In the genomic region with DNA sequence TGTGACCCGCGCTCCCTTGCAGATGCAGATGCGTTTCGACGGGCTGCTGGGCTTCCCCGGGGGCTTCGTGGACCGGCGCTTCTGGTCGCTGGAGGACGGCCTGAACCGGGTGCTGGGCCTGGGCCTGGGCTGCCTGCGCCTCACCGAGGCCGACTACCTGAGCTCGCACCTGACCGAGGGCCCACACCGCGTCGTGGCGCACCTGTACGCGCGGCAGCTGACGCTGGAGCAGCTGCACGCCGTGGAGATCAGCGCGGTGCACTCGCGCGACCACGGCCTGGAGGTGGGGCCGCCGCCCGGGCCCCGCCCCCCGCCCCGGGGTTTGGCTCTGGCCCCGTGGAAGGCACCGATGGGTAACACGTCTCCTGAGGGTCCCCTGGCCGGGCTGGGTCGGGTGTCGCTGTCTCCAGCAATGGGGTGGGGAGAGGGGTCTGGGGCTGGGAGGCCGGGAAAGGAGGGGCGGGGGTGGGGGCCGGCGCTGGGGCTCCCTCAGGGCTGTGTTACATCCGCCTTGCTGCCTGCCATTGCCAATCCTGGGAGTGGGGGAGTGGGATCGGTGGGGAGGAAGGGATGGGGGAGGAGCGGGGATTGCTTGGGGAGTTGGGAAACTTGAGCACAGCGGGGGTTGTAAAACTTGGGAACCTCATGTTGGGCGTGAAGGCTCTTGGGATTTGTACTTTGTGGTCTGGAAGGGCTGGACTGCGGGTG, we compare ENCODE assay signal across 8 cellular contexts. TPM values are rescaled to one million over a fixed set of nuclear protein-coding genes. Genes with fewer than 3 reads are reported as not detected.
DNase-seq lines count a peak whose midpoint lies in the region; ATAC-seq and TF ChIP-seq lines count a peak whose summit lies in the region.

No MANE protein-coding gene starts in this region.

- intact Hi-C loops in MCF 10A (cut with micrococcal nuclease): loop anchor here (5.0 kb wide), 1 partner anchor 263 kb away; a partner anchor contains a TSS

- H3K9ac ChIP-seq in ES-I3 (ENCODE audit: low read depth, low read length) (peak overlapping the region; percentile 67), iPS-20b (ENCODE audit: low read depth, low read length) (peak overlapping the region; percentile 79; the same call in 1 of the 2 replicates)

- no peaks in the 10 kb centered on the region for H3K27me3 Mint-ChIP-seq in MCF 10A (ENCODE audit: insufficient read depth, unreplicated experiment)

- peak; percentile 12 for ATAC-seq in HG02678 (IDR thresholded peaks at IDR 0.05; ENCODE audit: unreplicated experiment)

- peaks cover 64% of the 10 kb centered on the region for H3K36me3 Mint-ChIP-seq in MCF 10A (ENCODE audit: insufficient read depth, unreplicated experiment)

- TF ChIP-seq CTCF in MCF 10A (IDR thresholded peaks at IDR 0.05; ENCODE audit: unreplicated experiment): no peak

- no peaks in the 10 kb centered on the region; the same call in 1 of the 2 replicates for H3K4me1 ChIP-seq in ES-I3 (ENCODE audit: insufficient read depth, low read length)
- H3K4me1 ChIP-seq in iPS-20b (ENCODE audit: insufficient read depth, low read length): no peaks in the 10 kb centered on the region

- peak overlapping the region; percentile 75 for H3K4me3 Mint-ChIP-seq in MCF 10A (ENCODE audit: unreplicated experiment)

- H3K4me1 Mint-ChIP-seq in MCF 10A (ENCODE audit: insufficient read depth, unreplicated experiment): peaks cover 5% of the 10 kb centered on the region

- peaks cover 4% of the 10 kb centered on the region; the same call in 1 of the 2 replicates for H3K36me3 ChIP-seq in ES-I3 (ENCODE audit: insufficient read depth, low read length)
- H3K36me3 ChIP-seq in iPS-20b (ENCODE audit: insufficient read depth, low read depth, low read length): peaks cover 38% of the 10 kb centered on the region

- H3K9me3 Mint-ChIP-seq in MCF 10A (ENCODE audit: unreplicated experiment): no peaks in the 10 kb centered on the region

- H3K27ac Mint-ChIP-seq in MCF 10A (ENCODE audit: low read depth, unreplicated experiment): peak overlapping the region; percentile 66

- CTCF ChIA-PET in MCF 10A (lab: Yijun Ruan, JAX): interaction anchor here (0.6 to 0.7 kb wide), 2 partner anchors 37 to 263 kb away, joined by 3 to 4 read pairs; no protein-coding TSS in a partner anchor

- POLR2A ChIA-PET in MCF 10A (lab: Yijun Ruan, JAX): interaction anchor here (0.7 to 3.3 kb wide), 16 partner anchors 9 to 339 kb away, joined by 3 to 30 read pairs (median 4); a partner anchor contains a TSS

- no peak overlapping the region for H3K27ac ChIP-seq in iPS-20b (ENCODE audit: low read length)

- no TSS peak for BruUV-seq in MCF 10A (replicated peaks; lab: Mats Ljungman, UMichigan)

- H3K27me3 ChIP-seq in iPS-20b (ENCODE audit: insufficient read depth, low read length): no peaks in the 10 kb centered on the region

- H3K4me3 ChIP-seq in iPS-20b (ENCODE audit: low read length): peak overlapping the region; percentile 82

- H3K9me3 ChIP-seq in ES-I3 (ENCODE audit: control insufficient read depth, insufficient read depth, low read length) (no peaks in the 10 kb centered on the region), iPS-20b (ENCODE audit: insufficient read depth, low read depth, low read length) (no peaks in the 10 kb centered on the region)

- DNase-seq in T follicular helper cell (ENCODE audit: low read depth) (peak; percentile 29), MCF 10A (ENCODE audit: unreplicated experiment) (peak; percentile 60), NCI-H510A treated with DMSO at 0.1 percent for 48 hours (lab: John Stamatoyannopoulos, UW) (no peak), middle frontal gyrus (ENCODE audit: extremely low spot score, low spot score) (no peak)
- DNase-seq in stimulated activated CD4-positive, alpha-beta T cell treated with anti-CD3 and anti-CD28 coated beads, Interleukin-15, amount 100 ng/mL, for 24 hours: peak; percentile 58

RNA-seq across cellular contexts. Expression of a gene that starts 0.7 kb away (rescaled TPM):
- total RNA-seq in MCF 10A (2022): 18.3 and 21.8 TPM in 2 replicates

RNA-seq across cellular contexts. Expression of a gene that starts 40.0 kb away (rescaled TPM):
- 29.9 and 35.0 TPM in 2 replicates for total RNA-seq in MCF 10A (2022)

RNA-seq across cellular contexts. Expression of a gene that starts 40.2 kb away (rescaled TPM):
- 0.56 and 1.6 TPM in 2 replicates for total RNA-seq in MCF 10A (2022)

Comparison
In these comparisons a context has a peak if more than half of its experiments do, and no peak if none do; other contexts are left out.
1. DNase-seq: peak in T follicular helper cell (single experiment), MCF 10A (single experiment) and stimulated activated CD4-positive, alpha-beta T cell treated with anti-CD3 and anti-CD28 coated beads, Interleukin-15, amount 100 ng/mL, for 24 hours (single experiment); none in NCI-H510A treated with DMSO at 0.1 percent for 48 hours (single experiment) and middle frontal gyrus (single experiment).